1 cellular context compared by ENCODE assay signal in genomic region chr1:109818351-109819325, GRCh38.
A peak's percentile ranks its signal among the peaks of the same experiment; 100 is the strongest.
TF ChIP-seq lines count a peak whose summit lies in the region.

No MANE protein-coding gene starts in this region.

TF ChIP-seq in HepG2, 621 proteins besides CTCF, POLR2A, EP300 and RAD21 (continued from another document):
- TF ChIP-seq ESRRA (CRISPR knock-in tag; IDR thresholded peaks at IDR 0.05; ENCODE audit: low read depth) (0 out of 2 replicates have a peak, but pooled peaks have one; percentile 4), ZNF547 (CRISPR knock-in tag; IDR thresholded peaks at IDR 0.05) (0 out of 2 replicates have a peak, but pooled peaks have one; percentile 61), ZNF720 (CRISPR knock-in tag; IDR thresholded peaks at IDR 0.05) (no peak), ZNF883 (CRISPR knock-in tag; IDR thresholded peaks at IDR 0.05; ENCODE audit: not compliant biosample characterization) (peak; percentile 37), HNF4A (CRISPR knock-in tag; IDR thresholded peaks at IDR 0.05) (peak; percentile 26; the same call in 1 of the 2 replicates)
TF ChIP-seq in HepG2: peak in this region for 17.
